In genomic region chr2:229852565-229852964, GRCh38 we compare ENCODE assay signal across 8 cellular contexts.
A peak's percentile ranks its signal among the peaks of the same experiment; 100 is the strongest.
DNase-seq lines count a peak whose midpoint lies in the region; ATAC-seq, FAIRE-seq and TF ChIP-seq lines count a peak whose summit lies in the region.

No MANE protein-coding gene starts in this region.

- FAIRE-seq in GM12878 (lab: Jason Lieb, UNC), result peak; percentile 27

- no peaks in the 10 kb centered on the region; the same call in 1 of the 2 replicates for H4K20me1 ChIP-seq in GM12878 (ENCODE audit: control insufficient read depth, insufficient read depth)
- H4K20me1 ChIP-seq in osteoblast (ENCODE audit: insufficient read depth, low read length), result peaks cover 24% of the 10 kb centered on the region

- no peaks in the 10 kb centered on the region for H3K9me3 ChIP-seq in CD8-positive, alpha-beta T cell (ENCODE audit: low read length)
- no peaks in the 10 kb centered on the region for H3K9me3 ChIP-seq in GM12878 (replicated peaks; ENCODE audit: control insufficient read depth, insufficient read depth, low read length)
- H3K9me3 ChIP-seq in osteoblast (ENCODE audit: low read depth, low read length), result no peaks in the 10 kb centered on the region

- no peak overlapping the region for H3K9ac ChIP-seq in GM12878 (ENCODE audit: control insufficient read depth, insufficient read depth, low read length)

- H3K4me1 ChIP-seq in CD8-positive, alpha-beta T cell (ENCODE audit: insufficient read depth, low read length), result peaks cover 34% of the 10 kb centered on the region
- H3K4me1 ChIP-seq in GM12878 (ENCODE audit: control insufficient read depth, insufficient read depth, low read length) (peaks cover 6% of the 10 kb centered on the region; the same call in 1 of the 2 replicates), osteoblast (ENCODE audit: insufficient read depth, low read length) (peaks cover 5% of the 10 kb centered on the region)

- TF ChIP-seq RAD21 in GM12878 (IDR thresholded peaks at IDR 0.05; ENCODE audit: insufficient read depth, low read depth, low read length), result no peak

- RAD21 ChIA-PET in GM12878 (lab: Charles Lee; ENCODE audit: unreplicated experiment), result interaction anchor here (0.6 to 3.0 kb wide), 3 partner anchors 20 to 59 kb away, joined by 3 to 12 read pairs (median 4); no protein-coding TSS in a partner anchor

- CTCF ChIA-PET in CD8-positive, alpha-beta T cell (lab: Charles Lee), result interaction anchor here (0.9 to 2.7 kb wide), 4 partner anchors 8 to 71 kb away, joined by 3 to 8 read pairs (median 4); no protein-coding TSS in a partner anchor
- CTCF ChIA-PET in GM12878 (lab: Yijun Ruan, JAX), result interaction anchor here (0.6 to 4.9 kb wide), 10 partner anchors 10 to 307 kb away, joined by 3 to 26 read pairs (median 4); no protein-coding TSS in a partner anchor

- peak; percentile 16 to 72 (median 58) for DNase-seq in CD8-positive, alpha-beta T cell
- DNase-seq in T follicular helper cell (ENCODE audit: low read depth), result peak; percentile 42
- peak; percentile 42 for DNase-seq in GM12878 (ENCODE audit: low read depth, low spot score)
- peak; percentile 91 for DNase-seq in osteoblast (ENCODE audit: insufficient read length, low spot score, missing footprints)
- no peak for DNase-seq in NCI-H526 (lab: John Stamatoyannopoulos, UW)
- no peak for DNase-seq in DMS53 (lab: John Stamatoyannopoulos, UW)
- DNase-seq in NCI-H1694 treated with DMSO at 0.1 percent for 48 hours (lab: John Stamatoyannopoulos, UW), result no peak

- intact Hi-C loops in CD8-positive, alpha-beta T cell (cut with DNase I, micrococcal nuclease), result loop anchor here in 1 of 2 experiments (1.0 to 2.0 kb wide), 2 partner anchors 8 to 16 kb away; no protein-coding TSS in a partner anchor
- intact Hi-C loops in GM12878 (cut with micrococcal nuclease; ENCODE audit: unreplicated experiment), result no loop called here

- no peaks in the 10 kb centered on the region for H3K36me3 ChIP-seq in CD8-positive, alpha-beta T cell (ENCODE audit: insufficient read depth, low read length)
- H3K36me3 ChIP-seq in GM12878 (ENCODE audit: control insufficient read depth in 2 of 2, insufficient read depth in 2 of 2, low read length in 1 of 2), result peaks cover 0 to 19% of the 10 kb centered on the region in 2 experiments
- H3K36me3 ChIP-seq in osteoblast (ENCODE audit: insufficient read depth, low read length), result peaks cover 10% of the 10 kb centered on the region

- H3K79me2 ChIP-seq in GM12878 (ENCODE audit: control insufficient read depth, insufficient read depth, low read length) (peaks cover 28% of the 10 kb centered on the region), osteoblast (ENCODE audit: insufficient read depth, low read length) (peaks cover 91% of the 10 kb centered on the region)

- H3K36me3 Mint-ChIP-seq in CD8-positive, alpha-beta T cell, result peaks cover 50% of the 10 kb centered on the region

- peak; percentile 92 for ATAC-seq in CD8-positive, alpha-beta T cell
- peak; percentile 76 for ATAC-seq in GM21825 (IDR thresholded peaks at IDR 0.05; ENCODE audit: unreplicated experiment)
- ATAC-seq in GM12878, result peak; percentile 84

- in situ Hi-C loops in GM12878 (cut with MboI), result no loop called here

- H3K4me3 Mint-ChIP-seq in CD8-positive, alpha-beta T cell, result peak overlapping the region; percentile 33

- no TSS peak for BruUV-seq in GM12878 (replicated peaks; lab: Mats Ljungman, UMichigan)

- WGBS in GM12878 (ENCODE audit: insufficient coverage, insufficient replicate concordance, low lambda C conversion rate, missing lambda C conversion rate), result 4% methylated on average over 3 of the region's 3 CpGs

- TF ChIP-seq EP300 in GM12878 (IDR thresholded peaks at IDR 0.05; ENCODE audit: borderline replicate concordance in 1 of 2, control insufficient read depth in 1 of 2, low read depth in 2 of 2, low read length in 2 of 2), result no peak

- H3K27me3 Mint-ChIP-seq in CD8-positive, alpha-beta T cell (ENCODE audit: low read depth), result no peaks in the 10 kb centered on the region

- H3K27ac Mint-ChIP-seq in CD8-positive, alpha-beta T cell, result peak overlapping the region; percentile 87

- H2AFZ ChIP-seq in GM12878 (ENCODE audit: control insufficient read depth, low read depth, low read length) (no peak overlapping the region), osteoblast (ENCODE audit: low read length) (no peak overlapping the region)

- no peaks in the 10 kb centered on the region for H3K27me3 ChIP-seq in CD8-positive, alpha-beta T cell (ENCODE audit: insufficient read depth, low read length)
- no peaks in the 10 kb centered on the region for H3K27me3 ChIP-seq in GM12878 (replicated peaks in 1 of 2; ENCODE audit: control insufficient read depth in 2 of 2, insufficient read depth in 2 of 2, low read length in 1 of 2)
- H3K27me3 ChIP-seq in osteoblast (ENCODE audit: insufficient read depth, low read length), result no peaks in the 10 kb centered on the region

- no peaks in the 10 kb centered on the region for H3K9me3 Mint-ChIP-seq in CD8-positive, alpha-beta T cell

- POLR2A ChIA-PET in CD8-positive, alpha-beta T cell (lab: Charles Lee), result interaction anchor here (0.9 to 1.7 kb wide), 5 partner anchors 9 to 70 kb away, joined by 4 to 6 read pairs (median 4); partner anchors contain the start of genes FBXO36 and TRIP12
- POLR2A ChIA-PET in GM12878 (lab: Charles Lee), result interaction anchor here (1.0 kb wide), 2 partner anchors 9 to 35 kb away, joined by 3 to 6 read pairs; no protein-coding TSS in a partner anchor

- peak overlapping the region; percentile 35; the same call in 1 of the 2 replicates for H3K4me2 ChIP-seq in GM12878 (ENCODE audit: control insufficient read depth, insufficient read depth)
- peak overlapping the region; percentile 41 for H3K4me2 ChIP-seq in osteoblast (ENCODE audit: insufficient read depth, low read length)

- SMC1A ChIA-PET in GM12878 (lab: Charles Lee; ENCODE audit: uncharacterized antibody, unreplicated experiment), result interaction anchor here (0.7 to 2.1 kb wide), 15 partner anchors 8 to 128 kb away, joined by 3 to 12 read pairs (median 6); partner anchors contain the start of genes FBXO36 and TRIP12

- no peak for TF ChIP-seq CTCF in CD8-positive, alpha-beta T cell (IDR thresholded peaks at IDR 0.05)
- TF ChIP-seq CTCF in GM12878 (IDR thresholded peaks at IDR 0.05 in 2 of 3, conservative IDR thresholded peaks at IDR 0.05 in 1 of 3; ENCODE audit: control insufficient read depth in 2 of 3, extremely low read depth in 1 of 3, insufficient read depth in 1 of 3, low read depth in 3 of 3, low read length in 3 of 3) (no peak), osteoblast (IDR thresholded peaks at IDR 0.05; ENCODE audit: extremely low read depth, low read depth, low read length) (no peak)

- peaks cover 73% of the 10 kb centered on the region for H3K4me1 Mint-ChIP-seq in CD8-positive, alpha-beta T cell (ENCODE audit: low read depth)

- no peak for TF ChIP-seq POLR2A in GM12878 (IDR thresholded peaks at IDR 0.05; ENCODE audit: low read depth, low read length)

- H3K27ac ChIP-seq in CD8-positive, alpha-beta T cell (ENCODE audit: low read depth, low read length), result peak overlapping the region; percentile 0
- no peak overlapping the region; the same call in 1 of the 2 replicates for H3K27ac ChIP-seq in GM12878 (ENCODE audit: control insufficient read depth, insufficient read depth)
- H3K27ac ChIP-seq in osteoblast (ENCODE audit: low read depth, low read length), result peak overlapping the region; percentile 9

- H3K4me3 ChIP-seq in CD8-positive, alpha-beta T cell (ENCODE audit: low read depth, low read length), result no peak overlapping the region
- H3K4me3 ChIP-seq in GM12878 (no peak overlapping the region), osteoblast (ENCODE audit: insufficient read depth, low read length) (no peak overlapping the region)

TF ChIP-seq in GM12878, 131 proteins besides CTCF, POLR2A, EP300 and RAD21 (continues in another document):
- TF ChIP-seq PAX8 (IDR thresholded peaks at IDR 0.05) (no peak), TCF3 (IDR thresholded peaks at IDR 0.05; ENCODE audit: borderline replicate concordance, insufficient read depth, low read depth, low read length) (0 out of 2 replicates have a peak, but pooled peaks have one; percentile 70), ZNF24 (IDR thresholded peaks at IDR 0.05) (peak; percentile 72), PBX3 (IDR thresholded peaks at IDR 0.05; ENCODE audit: insufficient replicate concordance, low read depth, low read length) (peak; percentile 40), E2F8 (IDR thresholded peaks at IDR 0.05; ENCODE audit: low read depth, partially characterized antibody) (no peak)
- TF ChIP-seq, protein P1, sequence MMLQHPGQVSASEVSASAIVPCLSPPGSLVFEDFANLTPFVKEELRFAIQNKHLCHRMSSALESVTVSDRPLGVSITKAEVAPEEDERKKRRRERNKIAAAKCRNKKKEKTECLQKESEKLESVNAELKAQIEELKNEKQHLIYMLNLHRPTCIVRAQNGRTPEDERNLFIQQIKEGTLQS (IDR thresholded peaks at IDR 0.05; ENCODE audit: borderline replicate concordance, extremely low read depth, low read depth, low read length), result no peak

Comparison
In these comparisons a context has a peak if more than half of its experiments do, and no peak if none do; other contexts are left out.
1. DNase-seq: peak in CD8-positive, alpha-beta T cell (7 of 7), T follicular helper cell (single experiment), GM12878 (single experiment) and osteoblast (single experiment); none in NCI-H526 (0 of 2), DMS53 (single experiment) and NCI-H1694 treated with DMSO at 0.1 percent for 48 hours (single experiment).
2. Peak in every context shown above with its lines, with median percentiles within 50 percentile points of each other: ATAC-seq.